ENCODE assay signal across 12 cellular contexts in the genomic region with DNA sequence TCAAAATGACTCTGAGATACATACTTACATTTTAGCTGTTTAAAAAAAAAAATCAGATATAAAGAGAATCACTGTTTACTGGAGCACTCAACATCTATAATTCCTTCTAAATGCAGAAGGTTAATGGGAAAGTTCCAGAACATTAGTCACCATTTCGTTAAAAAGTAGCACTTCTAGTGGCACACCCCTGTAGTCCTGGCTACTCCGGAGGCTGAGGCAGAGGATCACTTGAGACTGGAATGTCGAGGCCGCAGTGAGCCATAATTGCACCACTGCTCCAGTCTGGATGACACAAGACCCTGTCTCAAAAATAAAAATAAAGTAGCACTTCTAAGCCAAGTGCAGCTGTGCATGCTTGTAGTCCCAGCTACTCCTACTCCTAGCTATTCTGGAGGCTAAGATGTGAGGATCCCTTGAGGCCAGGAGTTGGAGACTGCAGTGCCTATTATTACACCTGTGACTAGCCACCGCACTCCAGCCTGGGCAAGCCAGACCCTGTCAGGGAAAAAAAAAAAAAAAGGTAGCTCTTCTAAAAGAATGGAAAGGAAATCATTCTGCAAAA. TPM values are rescaled to one million over a fixed set of nuclear protein-coding genes. Genes with fewer than 3 reads are reported as not detected.
DNase-seq lines count a peak whose midpoint lies in the region; FAIRE-seq and TF ChIP-seq lines count a peak whose summit lies in the region.
"Had no signal": no experiment of that assay in that cellular context is flagged by ENCODE, and none has a peak within 500 bp of the region (broad histone marks: within the 10 kb centered on the region; RNA-seq: fewer than 3 reads in every experiment).

No MANE protein-coding gene starts in this region.

- H3K27ac ChIP-seq in endothelial cell of umbilical vein (ENCODE audit: insufficient read depth, low read depth, low read length) (no peak overlapping the region), ovary (no peak overlapping the region)
- H3K27ac ChIP-seq: SJSA1 had no signal

- no peaks in the 10 kb centered on the region for H3K9me3 Mint-ChIP-seq in activated CD4-positive, alpha-beta T cell treated with anti-CD3 and anti-CD28 coated beads, Interleukin-2, amount 10 ng/mL, durations not matched to agents 7 days and 5 days
- H3K9me3 Mint-ChIP-seq in osteocyte (ENCODE audit: unreplicated experiment), result no peaks in the 10 kb centered on the region
- H3K9me3 Mint-ChIP-seq: dendritic cell treated with granulocyte-macrophage colony-stimulating factor and Interleukin-4, amounts not matched to agents 40 ng/mL and 50 ng/mL, for 4 days had no signal

- DNase-seq in activated CD4-positive, alpha-beta T cell treated with anti-CD3 and anti-CD28 coated beads, Interleukin-2, amount 10 ng/mL, durations not matched to agents 7 days and 5 days, result no peak
- DNase-seq in activated CD4-positive, alpha-beta T cell treated with anti-CD3 and anti-CD28 coated beads, Interleukin-2, amount 50 U/mL, for 1 hour, result no peak
- DNase-seq in NT2/D1 (ENCODE audit: low read depth, low spot score) (no peak), endothelial cell of umbilical vein (ENCODE audit: low read depth, low spot score) (no peak), osteocyte (ENCODE audit: extremely low spot score, unreplicated experiment) (peak; percentile 49), foreskin fibroblast (no peak), D721Med (ENCODE audit: insufficient read length, low spot score) (no peak), ovary (no peak)
- DNase-seq: NCI-H2227 treated with DMSO at 0.1 percent for 48 hours; stimulated activated CD8-positive, alpha-beta memory T cell treated with anti-CD3 and anti-CD28 coated beads, Interleukin-4, amount 100 ng/mL, for 48 hours had no signal

- TF ChIP-seq POLR2A in endothelial cell of umbilical vein (IDR thresholded peaks at IDR 0.05; ENCODE audit: low read depth, low read length), result no peak
- TF ChIP-seq POLR2A in ovary (IDR thresholded peaks at IDR 0.05), result no peak

- no peak for TF ChIP-seq CTCF in endothelial cell of umbilical vein (IDR thresholded peaks at IDR 0.05; ENCODE audit: extremely low read depth in 1 of 2, insufficient read depth in 1 of 2, low read depth in 1 of 2, low read length in 2 of 2)
- TF ChIP-seq CTCF in osteocyte (IDR thresholded peaks at IDR 0.05), result no peak
- no peak for TF ChIP-seq CTCF in foreskin fibroblast (IDR thresholded peaks at IDR 0.05; ENCODE audit: low read depth, low read length)
- no peak for TF ChIP-seq CTCF in D721Med (IDR thresholded peaks at IDR 0.05; ENCODE audit: insufficient read depth, missing control alignments)
- no peak for TF ChIP-seq CTCF in ovary (IDR thresholded peaks at IDR 0.05)

- no peaks in the 10 kb centered on the region for H3K9me3 ChIP-seq in NT2/D1 (ENCODE audit: insufficient read depth, low read length)
- H3K9me3 ChIP-seq in endothelial cell of umbilical vein (replicated peaks; ENCODE audit: control insufficient read depth, insufficient read depth, low read length), result no peaks in the 10 kb centered on the region
- H3K9me3 ChIP-seq in ovary, result no peaks in the 10 kb centered on the region
- H3K9me3 ChIP-seq: SJSA1 had no signal

- dilution Hi-C loops in endothelial cell of umbilical vein (cut with MboI; ENCODE audit: extremely low pct_ligation_motif_present, low sequenced_read_pairs), result no loop called here

- 87 to 89% (median 87%) methylated on average over 5 of the region's 5 CpGs for WGBS in ovary, 3 donors

- H3K4me3 ChIP-seq in NT2/D1 (ENCODE audit: insufficient read length, low read depth), result peak overlapping the region; percentile 75
- no peak overlapping the region for H3K4me3 ChIP-seq in endothelial cell of umbilical vein (replicated peaks in 1 of 3; ENCODE audit: insufficient read depth in 1 of 3, low read depth in 1 of 3, low read length in 3 of 3)
- H3K4me3 ChIP-seq in foreskin fibroblast (ENCODE audit: low read depth in 1 of 2, low read length in 2 of 2), result peak overlapping the region in 1 of 2 donors; percentile 65
- H3K4me3 ChIP-seq in ovary, result no peak overlapping the region
- H3K4me3 ChIP-seq: SJSA1 had no signal

- H2AFZ ChIP-seq in endothelial cell of umbilical vein (ENCODE audit: low read depth, low read length), result no peak overlapping the region

- intact Hi-C loops in endothelial cell of umbilical vein (cut with micrococcal nuclease) (no loop called here), ovary (cut with DNase I) (loop anchor here in 1 of 4 donors (10.0 kb wide), 1 partner anchor 122 kb away; no protein-coding TSS in a partner anchor)

- POLR2A ChIA-PET in activated CD4-positive, alpha-beta T cell treated with anti-CD3 and anti-CD28 coated beads, Interleukin-2, amount 10 ng/mL, durations not matched to agents 7 days and 5 days (lab: Charles Lee), result no interaction called here
- POLR2A ChIA-PET in endothelial cell of umbilical vein (lab: Charles Lee), result no interaction called here

- no peaks in the 10 kb centered on the region for H3K79me2 ChIP-seq in endothelial cell of umbilical vein (ENCODE audit: control insufficient read depth, insufficient read depth, low read length)

- FAIRE-seq in endothelial cell of umbilical vein (lab: Jason Lieb, UNC) (no peak), D721Med (lab: Jason Lieb, UNC) (no peak)

- peak overlapping the region; percentile 83 for H3K4me3 Mint-ChIP-seq in activated CD4-positive, alpha-beta T cell treated with anti-CD3 and anti-CD28 coated beads, Interleukin-2, amount 10 ng/mL, durations not matched to agents 7 days and 5 days
- H3K4me3 Mint-ChIP-seq in osteocyte (ENCODE audit: unreplicated experiment), result peak overlapping the region; percentile 76

- H3K27ac Mint-ChIP-seq in activated CD4-positive, alpha-beta T cell treated with anti-CD3 and anti-CD28 coated beads, Interleukin-2, amount 10 ng/mL, durations not matched to agents 7 days and 5 days, result no peak overlapping the region
- H3K27ac Mint-ChIP-seq in osteocyte (ENCODE audit: unreplicated experiment), result no peak overlapping the region

- H4K20me1 ChIP-seq in endothelial cell of umbilical vein (replicated peaks; ENCODE audit: control insufficient read depth, extremely low read depth, insufficient read depth, low read length), result no peaks in the 10 kb centered on the region

- H3K4me1 ChIP-seq in NT2/D1 (ENCODE audit: insufficient read depth, insufficient read length) (no peaks in the 10 kb centered on the region), endothelial cell of umbilical vein (ENCODE audit: control insufficient read depth, extremely low read depth, insufficient read depth, low read length) (peaks cover 25% of the 10 kb centered on the region), ovary (ENCODE audit: insufficient read depth) (no peaks in the 10 kb centered on the region)

- H3K4me2 ChIP-seq in endothelial cell of umbilical vein (ENCODE audit: insufficient read depth, low read length), result peak overlapping the region; percentile 96

- TF ChIP-seq EP300 in ovary (IDR thresholded peaks at IDR 0.05), result no peak

- H3K9ac ChIP-seq in NT2/D1 (ENCODE audit: insufficient read length, low read depth) (no peak overlapping the region), endothelial cell of umbilical vein (replicated peaks; ENCODE audit: extremely low read depth, insufficient read depth, low read length) (no peak overlapping the region)

- H3K9me1 ChIP-seq in endothelial cell of umbilical vein (replicated peaks; ENCODE audit: control insufficient read depth, extremely low read depth, insufficient read depth, low read length), result no peaks in the 10 kb centered on the region

- BruUV-seq in endothelial cell of umbilical vein (replicated peaks; lab: Mats Ljungman, UMichigan), result no TSS peak

- no peaks in the 10 kb centered on the region for H3K27me3 ChIP-seq in NT2/D1 (ENCODE audit: insufficient read depth, insufficient read length)
- peaks cover 0 to 3% of the 10 kb centered on the region in 2 experiments for H3K27me3 ChIP-seq in endothelial cell of umbilical vein (ENCODE audit: control insufficient read depth in 2 of 2, insufficient read depth in 2 of 2, low read length in 2 of 2)
- no peaks in the 10 kb centered on the region for H3K27me3 ChIP-seq in ovary
- H3K27me3 ChIP-seq: SJSA1 had no signal

- CTCF ChIA-PET in activated CD4-positive, alpha-beta T cell treated with anti-CD3 and anti-CD28 coated beads, Interleukin-2, amount 10 ng/mL, durations not matched to agents 7 days and 5 days (lab: Charles Lee), result interaction anchor here (0.8 to 1.2 kb wide), 2 partner anchors 28 to 416 kb away, joined by 5 read pairs; no protein-coding TSS in a partner anchor
- CTCF ChIA-PET in endothelial cell of umbilical vein (lab: Charles Lee), result interaction anchor here (0.9 to 4.1 kb wide), 6 partner anchors 25 to 609 kb away, joined by 3 to 24 read pairs (median 11); no protein-coding TSS in a partner anchor

- H3K27me3 Mint-ChIP-seq in activated CD4-positive, alpha-beta T cell treated with anti-CD3 and anti-CD28 coated beads, Interleukin-2, amount 10 ng/mL, durations not matched to agents 7 days and 5 days, result peaks cover 3% of the 10 kb centered on the region
- H3K27me3 Mint-ChIP-seq in osteocyte (ENCODE audit: unreplicated experiment), result no peaks in the 10 kb centered on the region

- peaks cover 6% of the 10 kb centered on the region for H3K36me3 Mint-ChIP-seq in activated CD4-positive, alpha-beta T cell treated with anti-CD3 and anti-CD28 coated beads, Interleukin-2, amount 10 ng/mL, durations not matched to agents 7 days and 5 days (ENCODE audit: low read depth)
- H3K36me3 Mint-ChIP-seq in osteocyte (ENCODE audit: unreplicated experiment), result peaks cover 4% of the 10 kb centered on the region

- H3K4me1 Mint-ChIP-seq in activated CD4-positive, alpha-beta T cell treated with anti-CD3 and anti-CD28 coated beads, Interleukin-2, amount 10 ng/mL, durations not matched to agents 7 days and 5 days, result peaks cover 29% of the 10 kb centered on the region
- H3K4me1 Mint-ChIP-seq in osteocyte (ENCODE audit: unreplicated experiment), result peaks cover 26% of the 10 kb centered on the region

- peaks cover 9% of the 10 kb centered on the region for H3K36me3 ChIP-seq in NT2/D1 (ENCODE audit: insufficient read depth, insufficient read length, low read length)
- H3K36me3 ChIP-seq in endothelial cell of umbilical vein (ENCODE audit: control insufficient read depth in 2 of 2, extremely low read depth in 1 of 2, insufficient read depth in 2 of 2, low read length in 2 of 2), result no peaks in the 10 kb centered on the region
- H3K36me3 ChIP-seq in ovary, result no peaks in the 10 kb centered on the region
- H3K36me3 ChIP-seq: SJSA1 had no signal

RNA-seq across cellular contexts. Expression of a gene that starts 2.2 kb away (rescaled TPM):
- 1 to 10 TPM; 1.4 to 1.5 TPM for total RNA-seq in activated CD4-positive, alpha-beta T cell treated with anti-CD3 and anti-CD28 coated beads, Interleukin-2, amount 10 ng/mL, durations not matched to agents 7 days and 5 days
- total RNA-seq in endothelial cell of umbilical vein, result 0.38 and 0.53 TPM in 2 replicates
- 0.11 TPM in 2 replicates for polyA plus RNA-seq in endothelial cell of umbilical vein
- polyA plus RNA-seq in endothelial cell of umbilical vein (2011; cell fraction: cytosol; rRNA removed), result 0.06 and 0.07 TPM in 2 replicates
- polyA plus RNA-seq in endothelial cell of umbilical vein (2011; cell fraction: nucleus; rRNA removed), result 0.11 TPM in 2 replicates
- polyA plus RNA-seq in endothelial cell of umbilical vein (2012), result 0.25 and 0.36 TPM in 2 replicates
- polyA minus RNA-seq in endothelial cell of umbilical vein, result 0.11 TPM in 1 of 2 replicates, not detected in the other
- polyA minus RNA-seq in endothelial cell of umbilical vein (2011; cell fraction: cytosol; rRNA and poly(A)+ RNA removed), result 0.51 TPM
- polyA minus RNA-seq in endothelial cell of umbilical vein (2011; cell fraction: nucleus; rRNA and poly(A)+ RNA removed), result 0.14 TPM in 1 of 2 replicates, not detected in the other
- 3.1 and 3.7 TPM in 2 replicates for total RNA-seq in osteocyte
- total RNA-seq in ovary, result 1 to 10 TPM in 6 of 7 donors, under 1 TPM in 1; 0.83 to 1.8 (median 1.4) TPM
- polyA plus RNA-seq in ovary, result 1 to 10 TPM in 1 of 2 donors, under 1 TPM in 1; 0.88 to 1.9 TPM
- total RNA-seq: SJSA1 had no signal

RNA-seq across cellular contexts. Expression of a gene that starts 16.5 kb away (rescaled TPM):
- total RNA-seq in activated CD4-positive, alpha-beta T cell treated with anti-CD3 and anti-CD28 coated beads, Interleukin-2, amount 10 ng/mL, durations not matched to agents 7 days and 5 days, result 10 to 100 TPM; 41.9 to 47.3 TPM
- total RNA-seq in endothelial cell of umbilical vein (21.3 and 23.1 TPM in 2 replicates), osteocyte (32.4 and 34.6 TPM in 2 replicates), ovary (10 to 100 TPM; 31.0 to 50.7 (median 41.0) TPM)
- polyA plus RNA-seq in endothelial cell of umbilical vein (8.5 and 9.9 TPM in 2 replicates), ovary (10 to 100 TPM; 13.0 to 26.6 TPM)
- polyA plus RNA-seq in endothelial cell of umbilical vein (2011; cell fraction: cytosol; rRNA removed), result 3.7 and 5.3 TPM in 2 replicates
- polyA plus RNA-seq in endothelial cell of umbilical vein (2011; cell fraction: nucleus; rRNA removed), result 86.0 and 116 TPM in 2 replicates
- polyA plus RNA-seq in endothelial cell of umbilical vein (2012), result 22.3 and 24.7 TPM in 2 replicates
- polyA minus RNA-seq in endothelial cell of umbilical vein, result 33.2 and 40.4 TPM in 2 replicates
- polyA minus RNA-seq in endothelial cell of umbilical vein (2011; cell fraction: cytosol; rRNA and poly(A)+ RNA removed), result 22.3 TPM
- 60.5 and 86.2 TPM in 2 replicates for polyA minus RNA-seq in endothelial cell of umbilical vein (2011; cell fraction: nucleus; rRNA and poly(A)+ RNA removed)
